ENCODE assay signal across 8 cellular contexts in the genomic region with DNA sequence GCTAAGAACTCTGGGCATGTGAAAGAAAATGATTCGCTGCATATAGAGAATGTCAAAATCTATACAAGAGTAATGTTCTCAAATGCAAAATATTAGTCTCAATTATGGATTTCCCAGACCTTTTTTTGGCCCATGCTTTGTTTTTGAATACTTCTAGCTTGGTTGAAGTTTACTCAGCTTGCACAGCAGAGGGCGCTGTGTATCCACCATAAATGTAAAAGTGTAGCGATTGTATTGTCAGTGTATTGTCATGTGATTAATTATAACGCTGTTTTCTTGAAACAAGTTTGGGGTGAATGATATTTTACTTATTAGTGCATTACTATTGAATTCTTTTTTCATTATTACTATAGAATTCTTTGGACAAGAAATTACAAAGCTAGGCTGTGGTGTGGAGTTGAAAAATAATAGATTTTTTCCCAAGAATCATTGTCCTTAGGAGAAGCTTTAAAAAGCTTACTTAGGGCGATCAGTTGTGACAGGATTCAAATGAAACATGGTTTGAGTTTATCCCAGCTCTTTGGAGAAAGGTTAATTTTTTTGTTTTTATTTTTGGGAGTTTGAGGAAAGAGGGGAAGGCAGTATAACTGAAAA.
A peak's percentile ranks its signal among the peaks of the same experiment; 100 is the strongest.
DNase-seq lines count a peak whose midpoint lies in the region; ATAC-seq and TF ChIP-seq lines count a peak whose summit lies in the region.

No MANE protein-coding gene starts in this region.

- DNase-seq in NCI-H524 (lab: John Stamatoyannopoulos, UW) = peak; percentile 2 to 47
- DNase-seq in NCI-H524 treated with DMSO at 0.1 percent for 48 hours (lab: John Stamatoyannopoulos, UW) = no peak
- peak; percentile 30 for DNase-seq in NCI-H1694 treated with DMSO at 0.1 percent for 48 hours (lab: John Stamatoyannopoulos, UW)
- DNase-seq in activated B cell treated with CpG ODN at 0.5 μM for 24 hours = no peak
- peak; percentile 41 for DNase-seq in central memory CD4-positive, alpha-beta T cell
- DNase-seq in left kidney (ENCODE audit: low read depth, low spot score) = peak; percentile 68
- DNase-seq in stimulated activated CD4-positive, alpha-beta T cell treated with anti-CD3 and anti-CD28 coated beads, TNF-alpha, amount 100 ng/mL, for 24 hours (ENCODE audit: low read depth in 3 of 3) = peak; percentile 16 to 44 (median 34)

- H3K4me1 Mint-ChIP-seq in activated B cell treated with CpG ODN at 0.5 μM for 24 hours = peaks cover 8% of the 10 kb centered on the region

- H3K36me3 Mint-ChIP-seq in activated B cell treated with CpG ODN at 0.5 μM for 24 hours (ENCODE audit: low read depth) = peaks cover 50% of the 10 kb centered on the region

- no peaks in the 10 kb centered on the region for H3K27me3 Mint-ChIP-seq in activated B cell treated with CpG ODN at 0.5 μM for 24 hours

- H3K9me3 Mint-ChIP-seq in activated B cell treated with CpG ODN at 0.5 μM for 24 hours = no peaks in the 10 kb centered on the region

- intact Hi-C loops in activated B cell treated with CpG ODN at 0.5 μM for 24 hours (cut with micrococcal nuclease) = loop anchor here (1.0 to 5.0 kb wide), 2 partner anchors 221 to 1544 kb away; no protein-coding TSS in a partner anchor

- ATAC-seq in HG02798 (IDR thresholded peaks at IDR 0.05; ENCODE audit: poor library complexity, unreplicated experiment) (peak; percentile 87), activated B cell treated with CpG ODN at 0.5 μM for 24 hours (ENCODE audit: low read depth) (peak; percentile 50)

- H3K27ac Mint-ChIP-seq in activated B cell treated with CpG ODN at 0.5 μM for 24 hours = no peak overlapping the region

- peak; percentile 42 for TF ChIP-seq CTCF in activated B cell treated with CpG ODN at 0.5 μM for 24 hours (IDR thresholded peaks at IDR 0.05)

- CTCF ChIA-PET in activated B cell treated with CpG ODN at 0.5 μM for 24 hours (lab: Charles Lee) = interaction anchor here (0.9 to 2.2 kb wide), 18 partner anchors 8 to 1219 kb away, joined by 3 to 30 read pairs (median 5); no protein-coding TSS in a partner anchor

- no peak overlapping the region for H3K4me3 Mint-ChIP-seq in activated B cell treated with CpG ODN at 0.5 μM for 24 hours

- POLR2A ChIA-PET in activated B cell treated with CpG ODN at 0.5 μM for 24 hours (lab: Charles Lee) = no interaction called here

Comparison
In these comparisons a context has a peak if more than half of its experiments do, and no peak if none do; other contexts are left out.
1. DNase-seq: peak in NCI-H524 (2 of 2), NCI-H1694 treated with DMSO at 0.1 percent for 48 hours (single experiment), central memory CD4-positive, alpha-beta T cell (single experiment), left kidney (single experiment) and stimulated activated CD4-positive, alpha-beta T cell treated with anti-CD3 and anti-CD28 coated beads, TNF-alpha, amount 100 ng/mL, for 24 hours (3 of 3); none in NCI-H524 treated with DMSO at 0.1 percent for 48 hours (single experiment) and activated B cell treated with CpG ODN at 0.5 μM for 24 hours (single experiment).